In the genomic region with DNA sequence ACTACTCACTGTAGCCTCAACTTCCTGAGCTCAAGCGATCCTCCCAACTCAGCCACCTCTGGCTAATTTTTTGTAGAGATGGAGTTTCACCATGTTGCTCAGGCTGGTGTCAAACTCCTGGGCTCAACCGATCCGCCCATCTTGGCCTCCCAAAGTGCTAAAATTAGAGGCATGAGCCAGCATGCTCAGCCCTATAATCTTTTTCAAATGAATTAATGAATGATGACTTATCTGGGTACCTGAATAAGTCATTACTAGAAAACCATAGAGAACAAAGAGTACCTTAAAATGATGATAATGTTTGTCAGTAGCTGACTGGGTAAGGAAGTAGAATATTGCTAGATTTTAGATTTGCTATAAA, we compare ENCODE assay signal across 1 cellular context.
TF ChIP-seq lines count a peak whose summit lies in the region.

No MANE protein-coding gene starts in this region.

TF ChIP-seq in GM12878, 131 proteins besides CTCF, POLR2A, EP300 and RAD21 (continued from another document):
- TF ChIP-seq, protein P1, sequence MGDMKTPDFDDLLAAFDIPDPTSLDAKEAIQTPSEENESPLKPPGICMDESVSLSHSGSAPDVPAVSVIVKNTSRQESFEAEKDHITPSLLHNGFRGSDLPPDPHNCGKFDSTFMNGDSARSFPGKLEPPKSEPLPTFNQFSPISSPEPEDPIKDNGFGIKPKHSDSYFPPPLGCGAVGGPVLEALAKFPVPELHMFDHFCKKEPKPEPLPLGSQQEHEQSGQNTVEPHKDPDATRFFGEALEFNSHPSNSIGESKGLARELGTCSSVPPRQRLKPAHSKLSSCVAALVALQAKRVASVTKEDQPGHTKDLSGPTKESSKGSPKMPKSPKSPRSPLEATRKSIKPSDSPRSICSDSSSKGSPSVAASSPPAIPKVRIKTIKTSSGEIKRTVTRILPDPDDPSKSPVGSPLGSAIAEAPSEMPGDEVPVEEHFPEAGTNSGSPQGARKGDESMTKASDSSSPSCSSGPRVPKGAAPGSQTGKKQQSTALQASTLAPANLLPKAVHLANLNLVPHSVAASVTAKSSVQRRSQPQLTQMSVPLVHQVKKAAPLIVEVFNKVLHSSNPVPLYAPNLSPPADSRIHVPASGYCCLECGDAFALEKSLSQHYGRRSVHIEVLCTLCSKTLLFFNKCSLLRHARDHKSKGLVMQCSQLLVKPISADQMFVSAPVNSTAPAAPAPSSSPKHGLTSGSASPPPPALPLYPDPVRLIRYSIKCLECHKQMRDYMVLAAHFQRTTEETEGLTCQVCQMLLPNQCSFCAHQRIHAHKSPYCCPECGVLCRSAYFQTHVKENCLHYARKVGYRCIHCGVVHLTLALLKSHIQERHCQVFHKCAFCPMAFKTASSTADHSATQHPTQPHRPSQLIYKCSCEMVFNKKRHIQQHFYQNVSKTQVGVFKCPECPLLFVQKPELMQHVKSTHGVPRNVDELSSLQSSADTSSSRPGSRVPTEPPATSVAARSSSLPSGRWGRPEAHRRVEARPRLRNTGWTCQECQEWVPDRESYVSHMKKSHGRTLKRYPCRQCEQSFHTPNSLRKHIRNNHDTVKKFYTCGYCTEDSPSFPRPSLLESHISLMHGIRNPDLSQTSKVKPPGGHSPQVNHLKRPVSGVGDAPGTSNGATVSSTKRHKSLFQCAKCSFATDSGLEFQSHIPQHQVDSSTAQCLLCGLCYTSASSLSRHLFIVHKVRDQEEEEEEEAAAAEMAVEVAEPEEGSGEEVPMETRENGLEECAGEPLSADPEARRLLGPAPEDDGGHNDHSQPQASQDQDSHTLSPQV (IDR thresholded peaks at IDR 0.05): no peak
- TF ChIP-seq TARDBP (IDR thresholded peaks at IDR 0.05; ENCODE audit: borderline replicate concordance): no peak
- TF ChIP-seq NFIC (IDR thresholded peaks at IDR 0.05; ENCODE audit: low read depth, low read length): peak; percentile 83
- TF ChIP-seq STAT1 (conservative IDR thresholded peaks at IDR 0.05): no peak
- peak; percentile 81; the same call in 1 of the 2 replicates for TF ChIP-seq FOXM1 (IDR thresholded peaks at IDR 0.05; ENCODE audit: low read depth, low read length)
- peak; percentile 54 for TF ChIP-seq RUNX3 (IDR thresholded peaks at IDR 0.05; ENCODE audit: low read length)
- TF ChIP-seq ATF2 (IDR thresholded peaks at IDR 0.05; ENCODE audit: low read length): peak; percentile 88
- TF ChIP-seq, protein P2, sequence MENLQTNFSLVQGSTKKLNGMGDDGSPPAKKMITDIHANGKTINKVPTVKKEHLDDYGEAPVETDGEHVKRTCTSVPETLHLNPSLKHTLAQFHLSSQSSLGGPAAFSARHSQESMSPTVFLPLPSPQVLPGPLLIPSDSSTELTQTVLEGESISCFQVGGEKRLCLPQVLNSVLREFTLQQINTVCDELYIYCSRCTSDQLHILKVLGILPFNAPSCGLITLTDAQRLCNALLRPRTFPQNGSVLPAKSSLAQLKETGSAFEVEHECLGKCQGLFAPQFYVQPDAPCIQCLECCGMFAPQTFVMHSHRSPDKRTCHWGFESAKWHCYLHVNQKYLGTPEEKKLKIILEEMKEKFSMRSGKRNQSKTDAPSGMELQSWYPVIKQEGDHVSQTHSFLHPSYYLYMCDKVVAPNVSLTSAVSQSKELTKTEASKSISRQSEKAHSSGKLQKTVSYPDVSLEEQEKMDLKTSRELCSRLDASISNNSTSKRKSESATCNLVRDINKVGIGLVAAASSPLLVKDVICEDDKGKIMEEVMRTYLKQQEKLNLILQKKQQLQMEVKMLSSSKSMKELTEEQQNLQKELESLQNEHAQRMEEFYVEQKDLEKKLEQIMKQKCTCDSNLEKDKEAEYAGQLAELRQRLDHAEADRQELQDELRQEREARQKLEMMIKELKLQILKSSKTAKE (IDR thresholded peaks at IDR 0.05; ENCODE audit: low read depth, poor library complexity, severe bottlenecking): peak; percentile 76
- TF ChIP-seq RFX5 (IDR thresholded peaks at IDR 0.05; ENCODE audit: low read depth, low read length): no peak
- TF ChIP-seq CEBPB (IDR thresholded peaks at IDR 0.05; ENCODE audit: borderline replicate concordance in 1 of 2, low read depth in 2 of 2, low read length in 2 of 2): no peak
- peak; percentile 75; the same call in 1 of the 2 replicates for TF ChIP-seq IRF4 (IDR thresholded peaks at IDR 0.05; ENCODE audit: low read depth, low read length)
- TF ChIP-seq BACH1 (IDR thresholded peaks at IDR 0.05; ENCODE audit: borderline replicate concordance): 0 out of 2 replicates have a peak, but pooled peaks have one; percentile 22
- no peak for TF ChIP-seq RAD51 (IDR thresholded peaks at IDR 0.05)
- TF ChIP-seq CHD2 (IDR thresholded peaks at IDR 0.05; ENCODE audit: borderline replicate concordance, low read depth, low read length): no peak
- TF ChIP-seq EZH2 (IDR thresholded peaks at IDR 0.05; ENCODE audit: borderline replicate concordance, control insufficient read depth, low read depth, low read length): no peak
- TF ChIP-seq PML (IDR thresholded peaks at IDR 0.05; ENCODE audit: low read length): 0 out of 2 replicates have a peak, but pooled peaks have one; percentile 45
- peak; percentile 57; the same call in 1 of the 2 replicates for TF ChIP-seq ZBED1 (IDR thresholded peaks at IDR 0.05; ENCODE audit: borderline replicate concordance)
- TF ChIP-seq RB1 (IDR thresholded peaks at IDR 0.05; ENCODE audit: borderline replicate concordance): no peak
- peak; percentile 41 for TF ChIP-seq MEF2B (IDR thresholded peaks at IDR 0.05; ENCODE audit: partially characterized antibody, poor library complexity, severe bottlenecking)
- TF ChIP-seq JUNB (IDR thresholded peaks at IDR 0.05): peak; percentile 97
- TF ChIP-seq NFXL1 (IDR thresholded peaks at IDR 0.05; ENCODE audit: borderline replicate concordance): no peak
- peak; percentile 52 for TF ChIP-seq ATF7 (IDR thresholded peaks at IDR 0.05; ENCODE audit: low read depth)
- TF ChIP-seq MTA2 (IDR thresholded peaks at IDR 0.05; ENCODE audit: low read depth): peak; percentile 78
- TF ChIP-seq USF1 (IDR thresholded peaks at IDR 0.05; ENCODE audit: borderline replicate concordance, extremely low read length, insufficient read depth, low read depth, low read length): no peak
- TF ChIP-seq YBX1 (IDR thresholded peaks at IDR 0.05): no peak
- TF ChIP-seq SRF (IDR thresholded peaks at IDR 0.05; ENCODE audit: low read depth in 2 of 2, low read length in 2 of 2): 0 out of 4 replicates have a peak, but pooled peaks of 1 of the 2 experiments have one; percentile 35
- peak; percentile 84 for TF ChIP-seq DPF2 (IDR thresholded peaks at IDR 0.05)
- TF ChIP-seq TCF7 (IDR thresholded peaks at IDR 0.05; ENCODE audit: borderline replicate concordance): peak; percentile 67; the same call in 1 of the 2 replicates
- peak; percentile 26; the same call in 1 of the 2 replicates for TF ChIP-seq IKZF1 (conservative IDR thresholded peaks at IDR 0.05)
- TF ChIP-seq RBBP5 (conservative IDR thresholded peaks at IDR 0.05): no peak
- TF ChIP-seq MLLT1 (IDR thresholded peaks at IDR 0.05): no peak; the same call in 1 of the 2 replicates
- TF ChIP-seq MEF2A (IDR thresholded peaks at IDR 0.05; ENCODE audit: insufficient read depth, low read depth, low read length): peak; percentile 82
- peak in 1 of 2 experiments; percentile 36; a peak in 1 of 4 replicates for TF ChIP-seq ETV6 (conservative IDR thresholded peaks at IDR 0.05 in 1 of 2, IDR thresholded peaks at IDR 0.05 in 1 of 2; ENCODE audit: borderline replicate concordance in 1 of 2, low read depth in 1 of 2)
- TF ChIP-seq JUND (IDR thresholded peaks at IDR 0.05; ENCODE audit: low read depth, low read length): peak; percentile 49
- no peak for TF ChIP-seq ZNF622 (IDR thresholded peaks at IDR 0.05)
- TF ChIP-seq, protein P3, sequence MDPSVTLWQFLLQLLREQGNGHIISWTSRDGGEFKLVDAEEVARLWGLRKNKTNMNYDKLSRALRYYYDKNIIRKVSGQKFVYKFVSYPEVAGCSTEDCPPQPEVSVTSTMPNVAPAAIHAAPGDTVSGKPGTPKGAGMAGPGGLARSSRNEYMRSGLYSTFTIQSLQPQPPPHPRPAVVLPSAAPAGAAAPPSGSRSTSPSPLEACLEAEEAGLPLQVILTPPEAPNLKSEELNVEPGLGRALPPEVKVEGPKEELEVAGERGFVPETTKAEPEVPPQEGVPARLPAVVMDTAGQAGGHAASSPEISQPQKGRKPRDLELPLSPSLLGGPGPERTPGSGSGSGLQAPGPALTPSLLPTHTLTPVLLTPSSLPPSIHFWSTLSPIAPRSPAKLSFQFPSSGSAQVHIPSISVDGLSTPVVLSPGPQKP (IDR thresholded peaks at IDR 0.05; ENCODE audit: low read depth, low read length): no peak
- TF ChIP-seq SMAD5 (IDR thresholded peaks at IDR 0.05; ENCODE audit: low read depth): 0 out of 2 replicates have a peak, but pooled peaks have one; percentile 8
